In the genomic region with DNA sequence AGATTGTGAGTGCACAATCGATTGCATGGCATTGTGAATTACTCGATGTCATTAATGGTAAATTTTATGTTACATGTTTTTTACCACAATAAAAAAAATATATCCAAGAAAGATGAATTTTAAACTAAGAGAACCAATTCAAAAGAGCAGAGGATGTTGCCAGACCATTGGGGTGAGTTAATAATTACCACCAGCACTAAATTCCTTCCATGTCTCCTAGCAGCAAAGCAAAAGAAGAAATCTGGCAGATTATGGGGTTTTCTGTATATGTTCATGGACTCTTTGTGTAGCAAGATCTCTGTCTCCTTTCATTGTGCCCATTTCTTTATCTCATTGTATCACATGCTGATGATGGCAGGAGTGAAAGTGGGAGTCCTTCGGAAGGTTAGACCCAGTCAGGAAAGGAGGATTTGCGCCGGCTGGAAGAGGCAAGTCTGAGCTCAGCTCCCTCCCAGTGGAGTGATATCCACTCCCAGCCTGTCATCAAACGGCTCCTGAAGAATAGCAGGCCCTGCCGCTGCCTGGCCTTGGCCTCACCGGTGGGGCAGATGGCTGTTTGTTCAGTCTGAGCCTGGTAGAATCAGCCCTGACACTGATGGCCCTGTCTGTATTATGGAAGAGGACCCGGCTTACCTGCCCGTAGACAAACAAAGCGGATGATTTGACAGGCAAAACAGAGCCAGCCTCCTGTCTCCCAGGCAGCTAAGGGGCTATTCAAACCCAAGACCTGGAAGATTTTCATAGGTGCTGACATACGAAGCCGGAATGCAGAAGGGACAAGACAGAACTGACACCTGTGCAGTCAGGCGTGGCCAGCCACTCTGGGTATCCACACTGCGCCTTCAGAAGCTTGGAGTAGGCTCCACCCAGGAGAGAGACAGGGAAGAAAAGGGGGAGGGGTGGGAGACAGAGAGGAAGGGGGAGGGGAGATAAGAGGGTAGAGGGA, we compare ENCODE assay signal across 18 cellular contexts. TPM values are rescaled to one million over a fixed set of nuclear protein-coding genes. Genes with fewer than 3 reads are reported as not detected.
DNase-seq lines count a peak whose midpoint lies in the region; ATAC-seq, FAIRE-seq and TF ChIP-seq lines count a peak whose summit lies in the region.
"Had no signal": no experiment of that assay in that cellular context is flagged by ENCODE, and none has a peak within 500 bp of the region (broad histone marks: within the 10 kb centered on the region; RNA-seq: fewer than 3 reads in every experiment).

No MANE protein-coding gene starts in this region.

- H3K9ac ChIP-seq in K562 (ENCODE audit: insufficient read depth in 1 of 2, low read depth in 2 of 2, low read length in 2 of 2): peak overlapping the region in 1 of 2 experiments; percentile 57; a peak in 2 of 4 replicates

- H3K9me1 ChIP-seq in K562 (ENCODE audit: control insufficient read depth, insufficient read depth, low read length): no peaks in the 10 kb centered on the region

- H3K27ac ChIP-seq in K562 (ENCODE audit: extremely low read depth, low read depth, low read length): no peak overlapping the region
- H3K27ac ChIP-seq: esophagus muscularis mucosa had no signal

- H4K20me1 ChIP-seq in K562 (replicated peaks; ENCODE audit: control insufficient read depth, insufficient read depth, low read length): no peaks in the 10 kb centered on the region

- DNase-seq in Right ventricle myocardium superior (no peak), left cardiac atrium (no peak), K562 (ENCODE audit: extremely low read depth in 1 of 4, low spot score in 3 of 4) (no peak), left kidney (ENCODE audit: low read depth, low spot score) (peak; percentile 83), cerebellar nuclear complex (lab: John Stamatoyannopoulos, UW) (no peak), urothelium cell line (ENCODE audit: low spot score) (no peak), GOT3 (lab: John Stamatoyannopoulos, UW) (no peak)
- DNase-seq in activated CD4-positive, alpha-beta T cell treated with anti-CD3 and anti-CD28 coated beads for 48 hours: no peak
- DNase-seq: activated CD8-positive, alpha-beta T cell treated with anti-CD3 and anti-CD28 coated beads, Interleukin-2, amount 10 ng/mL, durations not matched to agents 7 days and 5 days; activated gamma-delta T cell treated with Interleukin-2 at 50 U/mL for 16 hours; DMS153; immature natural killer cell; naive thymus-derived CD8-positive, alpha-beta T cell; SHP77; stimulated activated CD4-positive, alpha-beta T cell treated with anti-CD3 and anti-CD28 coated beads, Interleukin-15, amount 100 ng/mL, for 24 hours had no signal

- H3K27me3 ChIP-seq in K562 (ENCODE audit: control insufficient read depth in 2 of 2, insufficient read depth in 2 of 2, low read length in 2 of 2): peaks cover 2 to 4% of the 10 kb centered on the region in 2 experiments; a peak in 2 of 5 replicates

- intact Hi-C loops in Right ventricle myocardium superior (cut with DNase I): no loop called here
- intact Hi-C loops in left cardiac atrium (cut with DNase I): no loop called here
- intact Hi-C loops in K562 (cut with micrococcal nuclease): no loop called here

- H3K4me3 ChIP-seq in K562: no peak overlapping the region
- H3K4me3 ChIP-seq: esophagus muscularis mucosa had no signal

- TF ChIP-seq EP300 in K562 (IDR thresholded peaks at IDR 0.05; ENCODE audit: low read length): no peak

- in situ Hi-C loops in K562 (cut with MboI): no loop called here

- H3K79me2 ChIP-seq in K562 (ENCODE audit: control insufficient read depth, insufficient read depth, low read length): no peaks in the 10 kb centered on the region

- H3K4me1 ChIP-seq in K562 (replicated peaks in 1 of 2; ENCODE audit: control insufficient read depth in 2 of 2, insufficient read depth in 2 of 2, low read length in 2 of 2): peaks cover 7 to 19% of the 10 kb centered on the region in 2 experiments; a peak in 4 of 5 replicates
- H3K4me1 ChIP-seq: esophagus muscularis mucosa had no signal

- TF ChIP-seq CTCF in K562 (IDR thresholded peaks at IDR 0.05 in 2 of 3, conservative IDR thresholded peaks at IDR 0.05 in 1 of 3; ENCODE audit: insufficient read depth in 2 of 3, low read depth in 1 of 3, low read length in 3 of 3): no peak

- no TSS peak for BruUV-seq in K562 (replicated peaks; lab: Mats Ljungman, UMichigan)

- CTCF ChIA-PET in K562 (lab: Yijun Ruan, JAX; ENCODE audit: low intra/inter-chr PET ratio): no interaction called here

- POLR2A ChIA-PET in K562 (lab: Yijun Ruan, JAX): interaction anchor here (1.1 to 1.3 kb wide), 2 partner anchors 8 to 14 kb away, joined by 3 read pairs; no protein-coding TSS in a partner anchor

- peak overlapping the region; percentile 3; the same call in 1 of the 2 replicates for H3K4me2 ChIP-seq in K562 (ENCODE audit: insufficient read depth, low read length)

- 25% methylated on average over 15 of the region's 15 CpGs for WGBS in K562 (ENCODE audit: insufficient coverage, low coverage, missing lambda C conversion rate)

- no peaks in the 10 kb centered on the region for H3K36me3 ChIP-seq in K562 (ENCODE audit: control insufficient read depth, insufficient read depth, low read length)
- H3K36me3 ChIP-seq: esophagus muscularis mucosa had no signal

- no peaks in the 10 kb centered on the region for H3K9me3 ChIP-seq in K562 (replicated peaks; ENCODE audit: control insufficient read depth, insufficient read depth, low read depth, low read length)
- H3K9me3 ChIP-seq: esophagus muscularis mucosa had no signal

- FAIRE-seq in K562 (lab: Jason Lieb, UNC): no peak
- FAIRE-seq in urothelium cell line (lab: Jason Lieb, UNC): no peak

- H2AFZ ChIP-seq in K562 (ENCODE audit: low read depth, low read length): peak overlapping the region; percentile 67; the same call in 1 of the 2 replicates

- TF ChIP-seq RAD21 in K562 (CRISPR knock-in tag; conservative IDR thresholded peaks at IDR 0.05 in 1 of 2, IDR thresholded peaks at IDR 0.05 in 1 of 2): no peak

- ATAC-seq in Right ventricle myocardium superior (ENCODE audit: poor library complexity) (peak; percentile 85), left cardiac atrium (no peak), K562 (peak; percentile 66)
- ATAC-seq: activated CD8-positive, alpha-beta T cell treated with anti-CD3 and anti-CD28 coated beads, Interleukin-2, amount 10 ng/mL, durations not matched to agents 7 days and 5 days; naive thymus-derived CD8-positive, alpha-beta T cell had no signal

- TF ChIP-seq POLR2A in K562 (conservative IDR thresholded peaks at IDR 0.05): no peak

TF ChIP-seq in K562, 482 proteins besides CTCF, POLR2A, EP300 and RAD21 (continues in another document):
- TF ChIP-seq COPS2 (conservative IDR thresholded peaks at IDR 0.05) (no peak), ZNF41 (CRISPR knock-in tag; conservative IDR thresholded peaks at IDR 0.05) (no peak), NUFIP1 (IDR thresholded peaks at IDR 0.05; ENCODE audit: partially characterized antibody) (no peak), ZSCAN29 (IDR thresholded peaks at IDR 0.05) (no peak), ASH1L (IDR thresholded peaks at IDR 0.05; ENCODE audit: borderline replicate concordance, low read depth, partially characterized antibody) (no peak)
- TF ChIP-seq, protein P1, sequence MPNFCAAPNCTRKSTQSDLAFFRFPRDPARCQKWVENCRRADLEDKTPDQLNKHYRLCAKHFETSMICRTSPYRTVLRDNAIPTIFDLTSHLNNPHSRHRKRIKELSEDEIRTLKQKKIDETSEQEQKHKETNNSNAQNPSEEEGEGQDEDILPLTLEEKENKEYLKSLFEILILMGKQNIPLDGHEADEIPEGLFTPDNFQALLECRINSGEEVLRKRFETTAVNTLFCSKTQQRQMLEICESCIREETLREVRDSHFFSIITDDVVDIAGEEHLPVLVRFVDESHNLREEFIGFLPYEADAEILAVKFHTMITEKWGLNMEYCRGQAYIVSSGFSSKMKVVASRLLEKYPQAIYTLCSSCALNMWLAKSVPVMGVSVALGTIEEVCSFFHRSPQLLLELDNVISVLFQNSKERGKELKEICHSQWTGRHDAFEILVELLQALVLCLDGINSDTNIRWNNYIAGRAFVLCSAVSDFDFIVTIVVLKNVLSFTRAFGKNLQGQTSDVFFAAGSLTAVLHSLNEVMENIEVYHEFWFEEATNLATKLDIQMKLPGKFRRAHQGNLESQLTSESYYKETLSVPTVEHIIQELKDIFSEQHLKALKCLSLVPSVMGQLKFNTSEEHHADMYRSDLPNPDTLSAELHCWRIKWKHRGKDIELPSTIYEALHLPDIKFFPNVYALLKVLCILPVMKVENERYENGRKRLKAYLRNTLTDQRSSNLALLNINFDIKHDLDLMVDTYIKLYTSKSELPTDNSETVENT (CRISPR knock-in tag; IDR thresholded peaks at IDR 0.05): no peak
- TF ChIP-seq, protein P2, sequence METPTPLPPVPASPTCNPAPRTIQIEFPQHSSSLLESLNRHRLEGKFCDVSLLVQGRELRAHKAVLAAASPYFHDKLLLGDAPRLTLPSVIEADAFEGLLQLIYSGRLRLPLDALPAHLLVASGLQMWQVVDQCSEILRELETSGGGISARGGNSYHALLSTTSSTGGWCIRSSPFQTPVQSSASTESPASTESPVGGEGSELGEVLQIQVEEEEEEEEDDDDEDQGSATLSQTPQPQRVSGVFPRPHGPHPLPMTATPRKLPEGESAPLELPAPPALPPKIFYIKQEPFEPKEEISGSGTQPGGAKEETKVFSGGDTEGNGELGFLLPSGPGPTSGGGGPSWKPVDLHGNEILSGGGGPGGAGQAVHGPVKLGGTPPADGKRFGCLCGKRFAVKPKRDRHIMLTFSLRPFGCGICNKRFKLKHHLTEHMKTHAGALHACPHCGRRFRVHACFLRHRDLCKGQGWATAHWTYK (CRISPR knock-in tag; IDR thresholded peaks at IDR 0.05): no peak

RNA-seq across cellular contexts. Expression of a gene that starts 21.9 kb away (rescaled TPM):
- not detected for total RNA-seq in Right ventricle myocardium superior
- not detected for total RNA-seq in left cardiac atrium
- total RNA-seq in K562 (2011; cell fraction: chromatin; rRNA removed; ENCODE audit: low replicate concordance): not detected in 2 replicates
- total RNA-seq in K562 (2011; cell fraction: nucleolus; rRNA removed): not detected in 2 replicates
- not detected in 2 replicates for total RNA-seq in K562 (2011; cell fraction: nucleoplasm; rRNA removed)
- not detected in 2 replicates for total RNA-seq in K562 (2014; rRNA removed)
- not detected in 2 replicates for total RNA-seq in K562 (2014; rRNA removed; fragmentation: Illumina TruSeq; extraction: Trizol)
- not detected in 2 replicates for total RNA-seq in K562 (2015; rRNA removed; fragmentation: Illumina TruSeq; extraction: Trizol)
- not detected in 2 replicates for total RNA-seq in K562 (2021)
- not detected in 2 replicates for polyA plus RNA-seq in K562 (2011; rRNA removed)
- polyA plus RNA-seq in K562 (2011; cell fraction: cytosol; rRNA removed): not detected in 2 replicates
- not detected in 2 replicates for polyA plus RNA-seq in K562 (2011; cell fraction: nucleus; rRNA removed)
- not detected in 2 replicates for polyA plus RNA-seq in K562 (2012)
- polyA plus RNA-seq in K562 (2014; fragmentation: Illumina TruSeq; extraction: Trizol): not detected in 2 replicates
- not detected for polyA plus RNA-seq in K562 (2014; fragmentation: Nextera tagmentation; extraction: Ambion mirVana)
- polyA plus RNA-seq in K562 (2014; rRNA removed): not detected in 2 replicates
- not detected in 2 replicates for polyA minus RNA-seq in K562 (2011; rRNA and poly(A)+ RNA removed)
- not detected in 2 replicates for polyA minus RNA-seq in K562 (2011; cell fraction: cytosol; rRNA and poly(A)+ RNA removed)
- polyA minus RNA-seq in K562 (2011; cell fraction: nucleus; rRNA and poly(A)+ RNA removed): not detected in 2 replicates
- total RNA-seq: chondrocyte; esophagus muscularis mucosa; LHCN-M2; naive thymus-derived CD8-positive, alpha-beta T cell had no signal
- polyA plus RNA-seq: immature natural killer cell; naive thymus-derived CD8-positive, alpha-beta T cell had no signal

Comparison
In these comparisons a context has a peak if more than half of its experiments do, and no peak if none do; other contexts are left out.
1. ATAC-seq: peak in Right ventricle myocardium superior (single experiment) and K562 (single experiment); none in left cardiac atrium (0 of 2).